ENCODE assay signal across 9 cellular contexts in genomic region chr4:143558823-143559756, GRCh38. TPM values are rescaled to one million over a fixed set of nuclear protein-coding genes. Genes with fewer than 3 reads are reported as not detected.
DNase-seq lines count a peak whose midpoint lies in the region; ATAC-seq and TF ChIP-seq lines count a peak whose summit lies in the region.
"Had no signal": no experiment of that assay in that cellular context is flagged by ENCODE, and none has a peak within 500 bp of the region (broad histone marks: within the 10 kb centered on the region; RNA-seq: fewer than 3 reads in every experiment).

No MANE protein-coding gene starts in this region.

- 4% methylated on average over 27 of the region's 57 CpGs for WGBS in suprapubic skin

- peak; percentile 22 to 59 (median 40) for TF ChIP-seq CTCF in Peyer's patch (IDR thresholded peaks at IDR 0.05)
- TF ChIP-seq CTCF in suprapubic skin (IDR thresholded peaks at IDR 0.05), result peak in 1 of 2 donors; percentile 18

- H3K36me3 Mint-ChIP-seq in CD4-positive, alpha-beta memory T cell, result peaks cover 0 to 10% of the 10 kb centered on the region in 2 donors

- peak; percentile 68 to 80 (median 77) for DNase-seq in CD4-positive, alpha-beta memory T cell
- DNase-seq in Peyer's patch (peak; percentile 73 to 92 (median 82)), germinal center (ENCODE audit: low spot score) (peak; percentile 78), nucleus accumbens (lab: John Stamatoyannopoulos, UW) (peak in 45 of 56 donors; percentile 2 to 80 (median 34)), suprapubic skin (ENCODE audit: low spot score in 2 of 2) (peak in 1 of 2 donors; percentile 70)
- DNase-seq in activated naive CD4-positive, alpha-beta T cell (lab: John Stamatoyannopoulos, UW), result peak; percentile 5 to 46 (median 14)

- TF ChIP-seq EP300 in suprapubic skin (IDR thresholded peaks at IDR 0.05), result no peak

- peak overlapping the region; percentile 64 to 78 for H3K4me3 ChIP-seq in CD4-positive, alpha-beta memory T cell (ENCODE audit: low read length in 2 of 2)
- peak overlapping the region; percentile 41 to 66 (median 59) for H3K4me3 ChIP-seq in Peyer's patch
- H3K4me3 ChIP-seq in suprapubic skin, result peak overlapping the region; percentile 56
- H3K4me3 ChIP-seq: SK-N-MC had no signal

- peak; percentile 86 for ATAC-seq in GM19395 (IDR thresholded peaks at IDR 0.05; ENCODE audit: unreplicated experiment)
- peak; percentile 69 for ATAC-seq in HG03575 (IDR thresholded peaks at IDR 0.05; ENCODE audit: extremely low read depth, insufficient number of reproducible peaks, low FRiP score, unreplicated experiment)

- TF ChIP-seq POLR2A in Peyer's patch (IDR thresholded peaks at IDR 0.05), result peak in 1 of 2 donors; percentile 15
- TF ChIP-seq POLR2A in suprapubic skin (IDR thresholded peaks at IDR 0.05), result no peak

- peak overlapping the region; percentile 91 to 98 (median 95) for H3K4me3 Mint-ChIP-seq in CD4-positive, alpha-beta memory T cell

- no peaks in the 10 kb centered on the region for H3K9me3 ChIP-seq in CD4-positive, alpha-beta memory T cell (ENCODE audit: control insufficient read depth in 1 of 2, low read length in 2 of 2)
- H3K9me3 ChIP-seq in Peyer's patch (no peaks in the 10 kb centered on the region), suprapubic skin (no peaks in the 10 kb centered on the region)

- H3K36me3 ChIP-seq in CD4-positive, alpha-beta memory T cell (ENCODE audit: insufficient read depth, low read length), result no peaks in the 10 kb centered on the region
- H3K36me3 ChIP-seq in Peyer's patch, result peaks cover 0 to 6% (median 0%) of the 10 kb centered on the region in 3 donors
- H3K36me3 ChIP-seq in suprapubic skin, result peaks cover 10% of the 10 kb centered on the region

- H3K27ac ChIP-seq in CD4-positive, alpha-beta memory T cell (ENCODE audit: low read depth, low read length), result peak overlapping the region; percentile 46
- H3K27ac ChIP-seq in Peyer's patch, result peak overlapping the region; percentile 33 to 74 (median 60)
- H3K27ac ChIP-seq in suprapubic skin, result peak overlapping the region; percentile 14
- H3K27ac ChIP-seq: SK-N-MC had no signal

- POLR2A ChIA-PET in CD4-positive, alpha-beta memory T cell (lab: Charles Lee; ENCODE audit: partially characterized antibody), result interaction anchor here (0.6 to 2.5 kb wide), 5 partner anchors 10 to 1539 kb away, joined by 3 to 13 read pairs (median 4); partner anchors contain the start of genes ABCE1, ANAPC10 and SMARCA5

- peaks cover 19% of the 10 kb centered on the region for H3K4me1 ChIP-seq in CD4-positive, alpha-beta memory T cell (ENCODE audit: insufficient read depth, low read length)
- H3K4me1 ChIP-seq in Peyer's patch (peaks cover 0 to 6% (median 0%) of the 10 kb centered on the region in 4 donors), suprapubic skin (peaks cover 11% of the 10 kb centered on the region)

- CTCF ChIA-PET in CD4-positive, alpha-beta memory T cell (lab: Charles Lee; ENCODE audit: partially characterized antibody), result interaction anchor here (0.6 to 2.4 kb wide), 15 partner anchors 8 to 1503 kb away, joined by 3 to 16 read pairs (median 4); no protein-coding TSS in a partner anchor

- intact Hi-C loops in CD4-positive, alpha-beta memory T cell (cut with micrococcal nuclease), result loop anchor here (1.0 to 10.0 kb wide), 4 partner anchors 46 to 1502 kb away; partner anchors contain the start of genes SMARCA5 and USP38

- peak overlapping the region; percentile 92 to 98 (median 97) for H3K27ac Mint-ChIP-seq in CD4-positive, alpha-beta memory T cell

- H3K27me3 Mint-ChIP-seq in CD4-positive, alpha-beta memory T cell, result no peaks in the 10 kb centered on the region

- H3K27me3 ChIP-seq in CD4-positive, alpha-beta memory T cell (ENCODE audit: insufficient read depth, low read length), result no peaks in the 10 kb centered on the region
- no peaks in the 10 kb centered on the region for H3K27me3 ChIP-seq in Peyer's patch
- no peaks in the 10 kb centered on the region for H3K27me3 ChIP-seq in suprapubic skin

- H3K9me3 Mint-ChIP-seq in CD4-positive, alpha-beta memory T cell, result peaks cover 0 to 2% (median 0%) of the 10 kb centered on the region in 8 donors

- H3K4me1 Mint-ChIP-seq in CD4-positive, alpha-beta memory T cell, result peaks cover 10 to 29% (median 20%) of the 10 kb centered on the region in 4 donors

RNA-seq across cellular contexts. Expression of gene SMARCA5, which starts 45.6 kb away (rescaled TPM):
- total RNA-seq in CD4-positive, alpha-beta memory T cell, result 10 to 100 TPM; 59.3 to 61.2 TPM
- polyA plus RNA-seq in CD4-positive, alpha-beta memory T cell, result 10 to 100 TPM; 22.3 to 37.1 TPM
- total RNA-seq in Peyer's patch, result 10 to 100 TPM; 21.5 to 35.9 (median 26.2) TPM
- 10 to 100 TPM; 14.8 to 25.8 (median 19.6) TPM for total RNA-seq in suprapubic skin
